ENCODE assay signal across 10 cellular contexts in genomic region chr18:53698907-53699306, GRCh38.
DNase-seq lines count a peak whose midpoint lies in the region; ATAC-seq and TF ChIP-seq lines count a peak whose summit lies in the region.
"Had no signal": no experiment of that assay in that cellular context is flagged by ENCODE, and none has a peak within 500 bp of the region (broad histone marks: within the 10 kb centered on the region; RNA-seq: fewer than 3 reads in every experiment).

No MANE protein-coding gene starts in this region.

- H3K36me3 ChIP-seq in KMS-11 (ENCODE audit: insufficient read depth) (no peaks in the 10 kb centered on the region), gastrocnemius medialis (no peaks in the 10 kb centered on the region)
- H3K36me3 ChIP-seq: BLaER1, neutrophil had no signal

- ATAC-seq in gastrocnemius medialis (no peak), HG03045 (IDR thresholded peaks at IDR 0.05; ENCODE audit: unreplicated experiment) (no peak)
- no peak for ATAC-seq in activated T-cell treated with anti-CD3 and anti-CD28 coated beads, Interleukin-2, amount 50 U/mL, for 4 hours

- no peaks in the 10 kb centered on the region for H3K4me1 Mint-ChIP-seq in activated T-cell treated with anti-CD3 and anti-CD28 coated beads, Interleukin-2, amount 50 U/mL, for 4 hours (ENCODE audit: low read depth)

- no peak overlapping the region; the same call in 1 of the 2 replicates for H2AFZ ChIP-seq in KMS-11 (ENCODE audit: low read depth)

- in situ Hi-C loops in gastrocnemius medialis (cut with MboI; ENCODE audit: low sequenced_read_pairs in 4 of 4): loop anchor here in 1 of 4 donors (10.0 kb wide), 1 partner anchor 416 kb away; no protein-coding TSS in a partner anchor

- TF ChIP-seq POLR2A in gastrocnemius medialis (IDR thresholded peaks at IDR 0.05): no peak

- peaks cover 3% of the 10 kb centered on the region for H3K9me3 Mint-ChIP-seq in activated T-cell treated with anti-CD3 and anti-CD28 coated beads, Interleukin-2, amount 50 U/mL, for 4 hours

- peak; percentile 73 for TF ChIP-seq CTCF in KMS-11 (conservative IDR thresholded peaks at IDR 0.05; ENCODE audit: low read depth, low read length)
- TF ChIP-seq CTCF in VCaP (conservative IDR thresholded peaks at IDR 0.05): peak; percentile 89
- TF ChIP-seq CTCF in gastrocnemius medialis (IDR thresholded peaks at IDR 0.05 in 4 of 5, conservative IDR thresholded peaks at IDR 0.05 in 1 of 5): peak in 2 of 5 experiments; percentile 19 to 22

- no peak overlapping the region for H3K4me3 Mint-ChIP-seq in activated T-cell treated with anti-CD3 and anti-CD28 coated beads, Interleukin-2, amount 50 U/mL, for 4 hours

- DNase-seq in NCI-H2196 (lab: John Stamatoyannopoulos, UW; ENCODE audit: unreplicated experiment) (peak; percentile 6), NCI-H2196 treated with DMSO at 0.1 percent for 48 hours (lab: John Stamatoyannopoulos, UW; ENCODE audit: unreplicated experiment) (no peak), iPS-NIHi11 (ENCODE audit: low spot score) (peak; percentile 53), gastrocnemius medialis (no peak)
- no peak for DNase-seq in activated T-cell treated with anti-CD3 and anti-CD28 coated beads, Interleukin-2, amount 50 U/mL, for 4 hours

- H3K27me3 ChIP-seq in KMS-11 (ENCODE audit: insufficient read depth, low read depth): no peaks in the 10 kb centered on the region
- H3K27me3 ChIP-seq in gastrocnemius medialis: no peaks in the 10 kb centered on the region
- H3K27me3 ChIP-seq: BLaER1, neutrophil had no signal

- H3K9ac ChIP-seq in KMS-11: no peak overlapping the region
- H3K9ac ChIP-seq: BLaER1 had no signal

- peaks cover 52% of the 10 kb centered on the region for H3K4me1 ChIP-seq in KMS-11 (ENCODE audit: low read depth, poor library complexity, severe bottlenecking)
- no peaks in the 10 kb centered on the region for H3K4me1 ChIP-seq in gastrocnemius medialis
- H3K4me1 ChIP-seq: BLaER1 had no signal

- H3K79me2 ChIP-seq in KMS-11 (ENCODE audit: insufficient read depth, low read depth): no peaks in the 10 kb centered on the region

- no peak overlapping the region for H3K4me2 ChIP-seq in KMS-11
- H3K4me2 ChIP-seq: BLaER1 had no signal

- no peak overlapping the region for H3K27ac ChIP-seq in KMS-11
- no peak overlapping the region for H3K27ac ChIP-seq in VCaP
- no peak overlapping the region for H3K27ac ChIP-seq in gastrocnemius medialis
- H3K27ac ChIP-seq: BLaER1, neutrophil had no signal

- no peak overlapping the region for H3K4me3 ChIP-seq in KMS-11 (IDR thresholded peaks at IDR 0.05; ENCODE audit: insufficient read depth, low read depth, low read length)
- H3K4me3 ChIP-seq in gastrocnemius medialis: no peak overlapping the region
- H3K4me3 ChIP-seq: BLaER1 had no signal

- H3K36me3 Mint-ChIP-seq in activated T-cell treated with anti-CD3 and anti-CD28 coated beads, Interleukin-2, amount 50 U/mL, for 4 hours (ENCODE audit: insufficient read depth): no peaks in the 10 kb centered on the region

- H4K20me1 ChIP-seq in KMS-11 (ENCODE audit: insufficient read depth): no peaks in the 10 kb centered on the region
- H4K20me1 ChIP-seq: BLaER1 had no signal

- H3K27me3 Mint-ChIP-seq in activated T-cell treated with anti-CD3 and anti-CD28 coated beads, Interleukin-2, amount 50 U/mL, for 4 hours (ENCODE audit: low read depth): no peaks in the 10 kb centered on the region

- intact Hi-C loops in gastrocnemius medialis (cut with DNase I; ENCODE audit: low total_unique reads): no loop called here

- H3K9me3 ChIP-seq in gastrocnemius medialis: no peaks in the 10 kb centered on the region
- H3K9me3 ChIP-seq: BLaER1, neutrophil had no signal

Comparison
In these comparisons a context has a peak if more than half of its experiments do, and no peak if none do; other contexts are left out.
1. DNase-seq: peak in NCI-H2196 (single experiment) and iPS-NIHi11 (single experiment); none in NCI-H2196 treated with DMSO at 0.1 percent for 48 hours (single experiment), gastrocnemius medialis (0 of 2) and activated T-cell treated with anti-CD3 and anti-CD28 coated beads, Interleukin-2, amount 50 U/mL, for 4 hours (single experiment).